ENCODE assay signal across 8 cellular contexts in the genomic region with DNA sequence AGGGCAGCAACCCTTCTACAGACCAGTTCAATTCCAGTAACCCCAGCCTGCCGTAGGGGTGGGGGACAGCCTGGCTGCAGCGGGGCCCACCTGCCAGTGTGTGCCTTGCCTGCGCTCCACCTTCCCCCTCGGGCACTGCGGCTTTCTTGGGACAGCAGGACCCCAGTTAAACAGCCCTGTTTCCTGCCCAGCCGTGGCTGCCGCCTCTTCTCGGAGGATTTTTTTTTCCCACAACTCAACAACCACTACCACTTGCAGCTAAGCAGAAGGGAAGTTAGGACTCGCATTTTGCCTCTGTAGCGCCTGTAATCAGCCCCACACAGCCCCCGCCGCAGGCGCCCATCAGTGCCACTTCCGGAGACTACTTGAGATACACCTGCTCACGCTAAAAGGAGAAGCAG.
A peak's percentile ranks its signal among the peaks of the same experiment; 100 is the strongest.
DNase-seq lines count a peak whose midpoint lies in the region; ATAC-seq lines count a peak whose summit lies in the region.

No MANE protein-coding gene starts in this region.

- peak; percentile 65 to 73 for ATAC-seq in naive thymus-derived CD8-positive, alpha-beta T cell
- ATAC-seq in HG03565 (IDR thresholded peaks at IDR 0.05; ENCODE audit: unreplicated experiment) (no peak), HG03196 (IDR thresholded peaks at IDR 0.05; ENCODE audit: unreplicated experiment) (no peak)

- peak overlapping the region; percentile 90 to 98 (median 94) for H3K27ac Mint-ChIP-seq in naive thymus-derived CD8-positive, alpha-beta T cell

- no peaks in the 10 kb centered on the region for H3K27me3 Mint-ChIP-seq in naive thymus-derived CD8-positive, alpha-beta T cell

- DNase-seq in NCI-H1092 treated with DMSO at 0.1 percent for 48 hours (lab: John Stamatoyannopoulos, UW) (peak; percentile 53), NCI-H1092 (lab: John Stamatoyannopoulos, UW) (no peak), NCI-H1436 treated with DMSO at 0.1 percent for 48 hours (lab: John Stamatoyannopoulos, UW) (peak; percentile 77)
- DNase-seq in activated CD4-positive, alpha-beta T cell treated with anti-CD3 and anti-CD28 coated beads, Interleukin-2, amount 50 U/mL, for 48 hours: peak; percentile 16 to 19
- DNase-seq in naive thymus-derived CD8-positive, alpha-beta T cell: peak in 8 of 10 donors; percentile 33 to 77 (median 50)
- DNase-seq in effector CD8-positive, alpha-beta T cell (lab: John Stamatoyannopoulos, UW): no peak

- H3K4me3 Mint-ChIP-seq in naive thymus-derived CD8-positive, alpha-beta T cell: peak overlapping the region; percentile 70 to 89 (median 83)

- H3K36me3 Mint-ChIP-seq in naive thymus-derived CD8-positive, alpha-beta T cell: peaks cover 0 to 4% (median 0%) of the 10 kb centered on the region in 3 donors

- POLR2A ChIA-PET in naive thymus-derived CD8-positive, alpha-beta T cell (lab: Charles Lee): interaction anchor here (0.6 to 6.5 kb wide), 17 partner anchors 8 to 366 kb away, joined by 3 to 55 read pairs (median 5); a partner anchor contains a TSS

- H3K9me3 Mint-ChIP-seq in naive thymus-derived CD8-positive, alpha-beta T cell: no peaks in the 10 kb centered on the region

- peaks cover 47 to 88% (median 81%) of the 10 kb centered on the region in 4 donors for H3K4me1 Mint-ChIP-seq in naive thymus-derived CD8-positive, alpha-beta T cell

Comparison
In these comparisons a context has a peak if more than half of its experiments do, and no peak if none do; other contexts are left out.
1. DNase-seq: peak in NCI-H1092 treated with DMSO at 0.1 percent for 48 hours (single experiment), NCI-H1436 treated with DMSO at 0.1 percent for 48 hours (single experiment), activated CD4-positive, alpha-beta T cell treated with anti-CD3 and anti-CD28 coated beads, Interleukin-2, amount 50 U/mL, for 48 hours (2 of 2) and naive thymus-derived CD8-positive, alpha-beta T cell (8 of 10); none in NCI-H1092 (single experiment) and effector CD8-positive, alpha-beta T cell (single experiment).
2. ATAC-seq: peak in naive thymus-derived CD8-positive, alpha-beta T cell (2 of 2); none in HG03565 (single experiment) and HG03196 (single experiment).